In genomic region chr16:30371248-30371816, GRCh38 we compare ENCODE assay signal across 8 cellular contexts. TPM values are rescaled to one million over a fixed set of nuclear protein-coding genes. Genes with fewer than 3 reads are reported as not detected.
DNase-seq lines count a peak whose midpoint lies in the region; ATAC-seq and TF ChIP-seq lines count a peak whose summit lies in the region.

No MANE protein-coding gene starts in this region.

- DNase-seq in SJSA1 (ENCODE audit: low read depth in 1 of 2, low spot score in 2 of 2): no peak
- no peak for DNase-seq in fibroblast of pulmonary artery (ENCODE audit: low read depth)
- DNase-seq in sigmoid colon: no peak
- DNase-seq in glomerular visceral epithelial cell (ENCODE audit: extremely low spot score): no peak
- DNase-seq in foreskin melanocyte: no peak
- no peak for DNase-seq in NCI-H1436 treated with DMSO at 0.1 percent for 48 hours (lab: John Stamatoyannopoulos, UW)

- H3K4me1 ChIP-seq in SJSA1 (replicated peaks): peaks cover 25% of the 10 kb centered on the region
- H3K4me1 ChIP-seq in sigmoid colon: peaks cover 0 to 42% (median 35%) of the 10 kb centered on the region in 4 donors

- peak in 1 of 2 donors; percentile 23 for TF ChIP-seq POLR2A in sigmoid colon (IDR thresholded peaks at IDR 0.05)

- TF ChIP-seq CTCF in GM12875 (IDR thresholded peaks at IDR 0.05; ENCODE audit: borderline replicate concordance, insufficient read depth, low read depth, low read length) (no peak), fibroblast of pulmonary artery (IDR thresholded peaks at IDR 0.05; ENCODE audit: low read length, missing control alignments) (no peak), sigmoid colon (IDR thresholded peaks at IDR 0.05) (no peak)

- no peak for ATAC-seq in GM18909 (IDR thresholded peaks at IDR 0.05; ENCODE audit: poor library complexity, unreplicated experiment)

- peak overlapping the region; percentile 36 for H3K4me3 ChIP-seq in GM12875 (ENCODE audit: low read depth, low read length)
- peak overlapping the region; percentile 29 for H3K4me3 ChIP-seq in SJSA1
- peak overlapping the region; percentile 55 for H3K4me3 ChIP-seq in fibroblast of pulmonary artery (replicated peaks; ENCODE audit: low read depth, low read length)
- peak overlapping the region; percentile 16 to 55 (median 50) for H3K4me3 ChIP-seq in sigmoid colon

- H3K36me3 ChIP-seq in SJSA1 (peaks cover 24% of the 10 kb centered on the region), sigmoid colon (peaks cover 0 to 3% (median 0%) of the 10 kb centered on the region in 4 donors)

- H3K27ac ChIP-seq in SJSA1 (peak overlapping the region; percentile 40), sigmoid colon (peak overlapping the region; percentile 85 to 94 (median 90))

- TF ChIP-seq EP300 in sigmoid colon (IDR thresholded peaks at IDR 0.05): no peak

- WGBS in sigmoid colon, 2 donors: 19 to 21% methylated on average over 11 of the region's 11 CpGs

- intact Hi-C loops in sigmoid colon (cut with DNase I): loop anchor here (5.0 to 10.0 kb wide), 2 partner anchors 36 to 277 kb away; partner anchors contain the start of genes TBX6, YPEL3 and ZNF771

- no peaks in the 10 kb centered on the region for H3K9me3 ChIP-seq in SJSA1 (replicated peaks)
- H3K9me3 ChIP-seq in sigmoid colon: no peaks in the 10 kb centered on the region

- H3K27me3 ChIP-seq in SJSA1 (replicated peaks) (no peaks in the 10 kb centered on the region), sigmoid colon (no peaks in the 10 kb centered on the region)

RNA-seq across cellular contexts. Expression of gene TBC1D10B, which starts 1.0 kb away (rescaled TPM):
- 25.8 and 42.5 TPM in 2 replicates for total RNA-seq in SJSA1 (2014; rRNA removed; shearing (Covaris generic))
- total RNA-seq in sigmoid colon: 10 to 100 TPM; 14.5 to 25.2 (median 19.2) TPM
- polyA plus RNA-seq in sigmoid colon: 10 to 100 TPM; 24.6 to 38.3 (median 25.0) TPM

RNA-seq across cellular contexts. Expression of gene MYL11, which starts 3.3 kb away (rescaled TPM):
- not detected in 2 replicates for total RNA-seq in SJSA1 (2014; rRNA removed; shearing (Covaris generic))
- total RNA-seq in sigmoid colon: not detected
- polyA plus RNA-seq in sigmoid colon: not detected

RNA-seq across cellular contexts. Expression of gene SEPTIN1, which starts 11.0 kb away (rescaled TPM):
- total RNA-seq in SJSA1 (2014; rRNA removed; shearing (Covaris generic)): not detected in 2 replicates
- total RNA-seq in sigmoid colon: 1 to 10 TPM in 3 of 4 donors, under 1 TPM in 1; 0.82 to 5.8 (median 1.9) TPM
- polyA plus RNA-seq in sigmoid colon: 10 to 100 TPM in 1 of 3 donors, 1 to 10 TPM in 2; 1.2 to 46.6 (median 2.4) TPM

RNA-seq across cellular contexts. Expression of gene CD2BP2, which starts 16.2 kb away (rescaled TPM):
- total RNA-seq in SJSA1 (2014; rRNA removed; shearing (Covaris generic)): 55.8 and 60.7 TPM in 2 replicates
- 10 to 100 TPM; 29.9 to 57.3 (median 43.0) TPM for total RNA-seq in sigmoid colon
- polyA plus RNA-seq in sigmoid colon: 10 to 100 TPM; 45.0 to 51.8 (median 48.0) TPM

RNA-seq across cellular contexts. Expression of gene ZNF48, which starts 23.9 kb away (rescaled TPM):
- total RNA-seq in SJSA1 (2014; rRNA removed; shearing (Covaris generic)): 9.6 and 17.3 TPM in 2 replicates
- 10 to 100 TPM in 3 of 4 donors, 1 to 10 TPM in 1; 8.1 to 12.8 (median 11.4) TPM for total RNA-seq in sigmoid colon
- polyA plus RNA-seq in sigmoid colon: 1 to 10 TPM; 2.4 to 5.9 (median 2.8) TPM
